2 cellular contexts compared by ENCODE assay signal in the genomic region with DNA sequence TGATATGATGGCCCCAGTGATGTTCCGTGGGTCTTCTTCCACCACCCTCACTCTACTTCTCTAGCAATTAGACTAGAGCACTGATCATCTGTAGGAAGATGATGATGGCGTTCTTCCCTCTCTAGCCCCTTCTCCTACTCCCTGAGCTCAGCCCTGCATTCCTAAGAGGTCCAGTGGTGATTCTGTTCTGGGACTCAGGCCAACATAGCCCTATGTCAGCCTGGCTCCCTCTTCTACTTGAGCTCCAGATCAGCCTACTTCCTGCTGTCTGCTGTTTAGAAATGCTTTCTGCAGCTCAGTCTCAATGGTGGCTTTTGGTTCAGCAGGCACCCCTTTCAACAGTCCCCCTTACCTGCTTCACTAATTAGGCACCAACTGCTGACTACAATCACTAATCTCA.
TF ChIP-seq lines count a peak whose summit lies in the region.

No MANE protein-coding gene starts in this region.

TF ChIP-seq in A549, 52 proteins besides CTCF, POLR2A, EP300 and RAD21 (continued from another document):
- TF ChIP-seq, protein P1, sequence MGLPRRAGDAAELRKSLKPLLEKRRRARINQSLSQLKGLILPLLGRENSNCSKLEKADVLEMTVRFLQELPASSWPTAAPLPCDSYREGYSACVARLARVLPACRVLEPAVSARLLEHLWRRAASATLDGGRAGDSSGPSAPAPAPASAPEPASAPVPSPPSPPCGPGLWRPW (IDR thresholded peaks at IDR 0.05), result no peak
- TF ChIP-seq RCOR1 (IDR thresholded peaks at IDR 0.05; ENCODE audit: low read depth, low read length), result no peak
- TF ChIP-seq RFX5 (IDR thresholded peaks at IDR 0.05), result no peak
- TF ChIP-seq KDM5A (IDR thresholded peaks at IDR 0.05), result no peak
- TF ChIP-seq, protein P2, sequence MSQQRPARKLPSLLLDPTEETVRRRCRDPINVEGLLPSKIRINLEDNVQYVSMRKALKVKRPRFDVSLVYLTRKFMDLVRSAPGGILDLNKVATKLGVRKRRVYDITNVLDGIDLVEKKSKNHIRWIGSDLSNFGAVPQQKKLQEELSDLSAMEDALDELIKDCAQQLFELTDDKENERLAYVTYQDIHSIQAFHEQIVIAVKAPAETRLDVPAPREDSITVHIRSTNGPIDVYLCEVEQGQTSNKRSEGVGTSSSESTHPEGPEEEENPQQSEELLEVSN (IDR thresholded peaks at IDR 0.05; ENCODE audit: borderline replicate concordance, low read depth), result no peak
- no peak for TF ChIP-seq NPAS2 (CRISPR knock-in tag; IDR thresholded peaks at IDR 0.05; ENCODE audit: borderline replicate concordance)
- TF ChIP-seq ZFP36 (IDR thresholded peaks at IDR 0.05; ENCODE audit: borderline replicate concordance, partially characterized antibody), result no peak
- no peak for TF ChIP-seq MAFK (IDR thresholded peaks at IDR 0.05; ENCODE audit: partially characterized antibody)
- TF ChIP-seq, protein P3, sequence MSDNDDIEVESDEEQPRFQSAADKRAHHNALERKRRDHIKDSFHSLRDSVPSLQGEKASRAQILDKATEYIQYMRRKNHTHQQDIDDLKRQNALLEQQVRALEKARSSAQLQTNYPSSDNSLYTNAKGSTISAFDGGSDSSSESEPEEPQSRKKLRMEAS (IDR thresholded peaks at IDR 0.05), result no peak

TF ChIP-seq in IMR-90, 13 proteins besides CTCF, POLR2A, EP300 and RAD21 (continued from another document):
- TF ChIP-seq, protein P4, sequence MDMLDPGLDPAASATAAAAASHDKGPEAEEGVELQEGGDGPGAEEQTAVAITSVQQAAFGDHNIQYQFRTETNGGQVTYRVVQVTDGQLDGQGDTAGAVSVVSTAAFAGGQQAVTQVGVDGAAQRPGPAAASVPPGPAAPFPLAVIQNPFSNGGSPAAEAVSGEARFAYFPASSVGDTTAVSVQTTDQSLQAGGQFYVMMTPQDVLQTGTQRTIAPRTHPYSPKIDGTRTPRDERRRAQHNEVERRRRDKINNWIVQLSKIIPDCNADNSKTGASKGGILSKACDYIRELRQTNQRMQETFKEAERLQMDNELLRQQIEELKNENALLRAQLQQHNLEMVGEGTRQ (IDR thresholded peaks at IDR 0.05; ENCODE audit: low read depth, low read length), result no peak
- TF ChIP-seq BHLHE40 (IDR thresholded peaks at IDR 0.05; ENCODE audit: low read depth, low read length) (no peak), NFE2L2 (IDR thresholded peaks at IDR 0.05; ENCODE audit: low read depth, low read length) (no peak), MAFK (IDR thresholded peaks at IDR 0.05; ENCODE audit: low read depth, low read length) (no peak), MAZ (IDR thresholded peaks at IDR 0.05; ENCODE audit: borderline replicate concordance, low read depth, low read length) (no peak), CEBPB (IDR thresholded peaks at IDR 0.05; ENCODE audit: low read depth, low read length) (no peak), RFX5 (IDR thresholded peaks at IDR 0.05; ENCODE audit: low read depth, low read length) (no peak), RCOR1 (IDR thresholded peaks at IDR 0.05; ENCODE audit: insufficient replicate concordance, low read length) (no peak), MXI1 (IDR thresholded peaks at IDR 0.05; ENCODE audit: borderline replicate concordance, low read depth, low read length) (no peak), FOS (IDR thresholded peaks at IDR 0.05; ENCODE audit: low read depth, low read length) (no peak), SMC3 (IDR thresholded peaks at IDR 0.05; ENCODE audit: low read depth, low read length) (no peak)
- TF ChIP-seq, protein P5, sequence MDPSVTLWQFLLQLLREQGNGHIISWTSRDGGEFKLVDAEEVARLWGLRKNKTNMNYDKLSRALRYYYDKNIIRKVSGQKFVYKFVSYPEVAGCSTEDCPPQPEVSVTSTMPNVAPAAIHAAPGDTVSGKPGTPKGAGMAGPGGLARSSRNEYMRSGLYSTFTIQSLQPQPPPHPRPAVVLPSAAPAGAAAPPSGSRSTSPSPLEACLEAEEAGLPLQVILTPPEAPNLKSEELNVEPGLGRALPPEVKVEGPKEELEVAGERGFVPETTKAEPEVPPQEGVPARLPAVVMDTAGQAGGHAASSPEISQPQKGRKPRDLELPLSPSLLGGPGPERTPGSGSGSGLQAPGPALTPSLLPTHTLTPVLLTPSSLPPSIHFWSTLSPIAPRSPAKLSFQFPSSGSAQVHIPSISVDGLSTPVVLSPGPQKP (IDR thresholded peaks at IDR 0.05; ENCODE audit: borderline replicate concordance, low read depth, low read length), result no peak
